Comparison of ENCODE assay signal across 1 cellular context in genomic region chr12:30753233-30753632, GRCh38.
TF ChIP-seq lines count a peak whose summit lies in the region.

No MANE protein-coding gene starts in this region.

TF ChIP-seq in HepG2, 621 proteins besides CTCF, POLR2A, EP300 and RAD21:
- TF ChIP-seq CEBPG (CRISPR knock-in tag; IDR thresholded peaks at IDR 0.05) (peak; percentile 27; the same call in 1 of the 2 replicates), GABPA (IDR thresholded peaks at IDR 0.05; ENCODE audit: low read depth, low read length) (no peak), GABPA (CRISPR knock-in tag; IDR thresholded peaks at IDR 0.05; ENCODE audit: low read depth) (no peak), KAT8 (CRISPR knock-in tag; IDR thresholded peaks at IDR 0.05) (0 out of 2 replicates have a peak, but pooled peaks have one; percentile 11), STAG1 (CRISPR knock-in tag; IDR thresholded peaks at IDR 0.05) (peak; percentile 29; the same call in 1 of the 2 replicates), HMGXB4 (CRISPR knock-in tag; IDR thresholded peaks at IDR 0.05; ENCODE audit: borderline replicate concordance in 1 of 2, low read depth in 1 of 2) (peak in 1 of 2 experiments; percentile 34; a peak in 1 of 4 replicates), ZNF557 (CRISPR knock-in tag; IDR thresholded peaks at IDR 0.05) (no peak), SMC3 (IDR thresholded peaks at IDR 0.05; ENCODE audit: low read length) (peak; percentile 59), ZNF644 (CRISPR knock-in tag; IDR thresholded peaks at IDR 0.05; ENCODE audit: low read depth) (peak; percentile 44; the same call in 1 of the 2 replicates)
